In the genomic region with DNA sequence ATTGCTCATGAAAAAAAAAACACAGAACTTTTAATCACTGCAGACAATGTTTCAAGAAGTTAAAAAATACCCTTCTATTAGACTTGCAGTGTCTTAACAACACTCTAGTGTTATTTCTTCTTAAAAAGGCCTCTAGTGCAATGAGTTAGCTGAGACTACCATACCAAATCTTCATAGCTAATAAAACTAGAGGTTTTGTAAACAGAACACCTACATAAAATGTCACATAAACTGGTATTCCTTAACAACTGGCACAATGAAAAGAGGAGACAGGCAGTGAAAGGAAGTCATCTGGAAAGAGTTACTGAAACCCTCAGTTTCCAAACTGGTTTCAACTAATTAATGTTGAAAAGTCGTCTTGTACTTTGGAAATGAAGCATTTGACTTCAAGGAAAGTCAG, we compare ENCODE assay signal across 35 cellular contexts.
"Had no signal": no experiment of that assay in that cellular context is flagged by ENCODE, and none has a peak within 500 bp of the region (broad histone marks: within the 10 kb centered on the region; RNA-seq: fewer than 3 reads in every experiment).

No MANE protein-coding gene starts in this region.

- FAIRE-seq: bronchial epithelial cell had no signal

- H3K9me3 ChIP-seq: ascending aorta, gastrocnemius medialis, heart left ventricle had no signal

- H3K27ac ChIP-seq: ascending aorta, brain microvascular endothelial cell, coronary artery, dorsolateral prefrontal cortex, gastrocnemius medialis, heart left ventricle had no signal

- H3K36me3 Mint-ChIP-seq: activated CD4-positive, alpha-beta memory T cell treated with anti-CD3 and anti-CD28 coated beads for 36 hours; activated CD8-positive, alpha-beta memory T cell treated with anti-CD3 and anti-CD28 coated beads, Interleukin-2, amount 10 ng/mL, durations not matched to agents 7 days and 5 days; activated naive CD4-positive, alpha-beta T cell treated with anti-CD3 and anti-CD28 coated beads, Interleukin-2, amount 10 ng/mL, durations not matched to agents 7 days and 5 days; activated naive CD4-positive, alpha-beta T cell treated with anti-CD3 and anti-CD28 coated beads, Interleukin-2, amount 50 U/mL, for 72 hours; activated naive CD8-positive, alpha-beta T cell treated with anti-CD3 and anti-CD28 coated beads, Interleukin-2, amount 10 ng/mL, durations not matched to agents 7 days and 5 days had no signal

- DNase-seq: activated CD4-positive, alpha-beta memory T cell treated with anti-CD3 and anti-CD28 coated beads for 36 hours; activated CD4-positive, alpha-beta T cell treated with anti-CD3 and anti-CD28 coated beads for 36 hours; activated CD4-positive, alpha-beta T cell treated with anti-CD3 and anti-CD28 coated beads, Interleukin-2, amount 10 ng/mL, durations not matched to agents 24 days and 14 days; activated CD4-positive, CD25-positive, alpha-beta regulatory T cell; activated CD4-positive, CD25-positive, alpha-beta regulatory T cell treated with anti-CD3 and anti-CD28 coated beads, Interleukin-2, amount 50 U/mL, for 72 hours; activated CD8-positive, alpha-beta memory T cell treated with anti-CD3 and anti-CD28 coated beads, Interleukin-2, amount 10 ng/mL, durations not matched to agents 7 days and 5 days; activated CD8-positive, alpha-beta memory T cell treated with anti-CD3 and anti-CD28 coated beads, Interleukin-2, amount 50 U/mL, for 4 hours; activated CD8-positive, alpha-beta T cell treated with anti-CD3 and anti-CD28 coated beads, Interleukin-2, amount 10 ng/mL, durations not matched to agents 7 days and 5 days; activated effector memory CD4-positive, alpha-beta T cell treated with anti-CD3 and anti-CD28 coated beads, Interleukin-2, amount 50 U/mL, for 16 hours; activated naive CD4-positive, alpha-beta T cell; activated naive CD4-positive, alpha-beta T cell treated with anti-CD3 and anti-CD28 coated beads, Interleukin-2, amount 10 ng/mL, durations not matched to agents 7 days and 5 days; activated naive CD8-positive, alpha-beta T cell treated with anti-CD3 and anti-CD28 coated beads, Interleukin-2, amount 10 ng/mL, durations not matched to agents 7 days and 5 days; activated T-cell treated with anti-CD3 and anti-CD28 coated beads, Interleukin-2, amount 50 U/mL, for 1 hour; activated T-cell treated with anti-CD3 and anti-CD28 coated beads, Interleukin-2, amount 50 U/mL, for 48 hours; brain microvascular endothelial cell; dorsolateral prefrontal cortex; effector memory CD4-positive, alpha-beta T cell; endodermal cell; foreskin fibroblast; gastrocnemius medialis; glutamatergic neuron; heart left ventricle; T-helper 1 cell; T-helper 17 cell; T1000 had no signal

- H3K9me3 Mint-ChIP-seq: activated CD4-positive, alpha-beta memory T cell treated with anti-CD3 and anti-CD28 coated beads for 36 hours; activated CD4-positive, alpha-beta T cell treated with anti-CD3 and anti-CD28 coated beads, Interleukin-2, amount 10 ng/mL, durations not matched to agents 24 days and 14 days; activated naive CD4-positive, alpha-beta T cell treated with anti-CD3 and anti-CD28 coated beads, Interleukin-2, amount 10 ng/mL, durations not matched to agents 7 days and 5 days; activated naive CD4-positive, alpha-beta T cell treated with anti-CD3 and anti-CD28 coated beads, Interleukin-2, amount 50 U/mL, for 72 hours; activated naive CD8-positive, alpha-beta T cell treated with anti-CD3 and anti-CD28 coated beads, Interleukin-2, amount 10 ng/mL, durations not matched to agents 7 days and 5 days; activated T-helper 1 cell treated with anti-CD3 and anti-CD28 coated beads, Interleukin-12 subunit alpha, Interleukin-12 subunit beta, Interleukin-2, Interleukin-4 antibody, amounts not matched to agents 30 ng/mL and 10 ng/mL and 1 ng/mL, durations not matched to agents 14 hours and 24 hours and 36 hours; activated T-helper 2 cell treated with anti-CD3 and anti-CD28 coated beads, Interferon-gamma antibody, Interleukin-2, Interleukin-4, amounts not matched to agents 10 μg/mL and 5 μg/mL and 100 μg/mL, durations not matched to agents 14 hours and 24 hours and 36 hours; central memory CD8-positive, alpha-beta T cell; dendritic cell treated with granulocyte-macrophage colony-stimulating factor and Interleukin-4, amounts not matched to agents 40 ng/mL and 50 ng/mL, for 4 days; T-helper 2 cell treated with Interferon-gamma antibody and Interleukin-4, amounts not matched to agents 5 μg/mL and 100 μg/mL, for 36 hours had no signal

- ATAC-seq: activated CD4-positive, alpha-beta T cell treated with anti-CD3 and anti-CD28 coated beads for 36 hours; activated CD8-positive, alpha-beta memory T cell treated with anti-CD3 and anti-CD28 coated beads, Interleukin-2, amount 10 ng/mL, durations not matched to agents 7 days and 5 days; activated CD8-positive, alpha-beta T cell treated with anti-CD3 and anti-CD28 coated beads, Interleukin-2, amount 10 ng/mL, durations not matched to agents 7 days and 5 days; activated naive CD4-positive, alpha-beta T cell treated with anti-CD3 and anti-CD28 coated beads, Interleukin-2, amount 50 U/mL, for 72 hours; esophagus mucosa; gastrocnemius medialis; heart left ventricle; T-helper 17 cell had no signal

- H3K4me1 ChIP-seq: ascending aorta, gastrocnemius medialis, heart left ventricle had no signal

- H3K4me3 ChIP-seq: ascending aorta, coronary artery, dorsolateral prefrontal cortex, gastrocnemius medialis, heart left ventricle had no signal

- H3K27me3 ChIP-seq: ascending aorta, brain microvascular endothelial cell, dorsolateral prefrontal cortex, gastrocnemius medialis, heart left ventricle had no signal

- H3K27me3 Mint-ChIP-seq: activated CD4-positive, alpha-beta memory T cell treated with anti-CD3 and anti-CD28 coated beads for 36 hours; activated CD4-positive, alpha-beta T cell treated with anti-CD3 and anti-CD28 coated beads for 36 hours; activated CD4-positive, alpha-beta T cell treated with anti-CD3 and anti-CD28 coated beads, Interleukin-2, amount 10 ng/mL, durations not matched to agents 24 days and 14 days; activated CD8-positive, alpha-beta memory T cell treated with anti-CD3 and anti-CD28 coated beads, Interleukin-2, amount 10 ng/mL, durations not matched to agents 7 days and 5 days; activated naive CD4-positive, alpha-beta T cell treated with anti-CD3 and anti-CD28 coated beads, Interleukin-2, amount 10 ng/mL, durations not matched to agents 7 days and 5 days; activated naive CD8-positive, alpha-beta T cell treated with anti-CD3 and anti-CD28 coated beads, Interleukin-2, amount 10 ng/mL, durations not matched to agents 7 days and 5 days; central memory CD8-positive, alpha-beta T cell; dendritic cell treated with granulocyte-macrophage colony-stimulating factor and Interleukin-4, amounts not matched to agents 40 ng/mL and 50 ng/mL, for 4 days; T-helper 17 cell had no signal

- H3K27ac Mint-ChIP-seq: activated CD4-positive, alpha-beta memory T cell treated with anti-CD3 and anti-CD28 coated beads for 36 hours; activated CD4-positive, alpha-beta T cell treated with anti-CD3 and anti-CD28 coated beads for 36 hours; activated CD4-positive, alpha-beta T cell treated with anti-CD3 and anti-CD28 coated beads, Interleukin-2, amount 10 ng/mL, durations not matched to agents 24 days and 14 days; activated CD8-positive, alpha-beta memory T cell treated with anti-CD3 and anti-CD28 coated beads, Interleukin-2, amount 10 ng/mL, durations not matched to agents 7 days and 5 days; activated CD8-positive, alpha-beta T cell treated with anti-CD3 and anti-CD28 coated beads, Interleukin-2, amount 10 ng/mL, durations not matched to agents 7 days and 5 days; activated naive CD4-positive, alpha-beta T cell treated with anti-CD3 and anti-CD28 coated beads, Interleukin-2, amount 10 ng/mL, durations not matched to agents 7 days and 5 days; activated naive CD4-positive, alpha-beta T cell treated with anti-CD3 and anti-CD28 coated beads, Interleukin-2, amount 50 U/mL, for 72 hours; activated naive CD8-positive, alpha-beta T cell treated with anti-CD3 and anti-CD28 coated beads, Interleukin-2, amount 10 ng/mL, durations not matched to agents 7 days and 5 days; activated T-helper 1 cell treated with anti-CD3 and anti-CD28 coated beads, Interleukin-12 subunit alpha, Interleukin-12 subunit beta, Interleukin-2, Interleukin-4 antibody, amounts not matched to agents 30 ng/mL and 10 ng/mL and 1 ng/mL, durations not matched to agents 14 hours and 24 hours and 36 hours; activated T-helper 2 cell treated with anti-CD3 and anti-CD28 coated beads, Interferon-gamma antibody, Interleukin-2, Interleukin-4, amounts not matched to agents 10 μg/mL and 5 μg/mL and 100 μg/mL, durations not matched to agents 14 hours and 24 hours and 36 hours; dendritic cell treated with granulocyte-macrophage colony-stimulating factor and Interleukin-4, amounts not matched to agents 40 ng/mL and 50 ng/mL, for 4 days; endodermal cell; T-helper 17 cell; T-helper 2 cell treated with Interferon-gamma antibody and Interleukin-4, amounts not matched to agents 5 μg/mL and 100 μg/mL, for 36 hours had no signal

- H3K4me3 Mint-ChIP-seq: activated CD4-positive, alpha-beta memory T cell treated with anti-CD3 and anti-CD28 coated beads for 36 hours; activated CD4-positive, alpha-beta T cell treated with anti-CD3 and anti-CD28 coated beads for 36 hours; activated CD4-positive, alpha-beta T cell treated with anti-CD3 and anti-CD28 coated beads, Interleukin-2, amount 10 ng/mL, durations not matched to agents 24 days and 14 days; activated CD8-positive, alpha-beta memory T cell treated with anti-CD3 and anti-CD28 coated beads, Interleukin-2, amount 10 ng/mL, durations not matched to agents 7 days and 5 days; activated CD8-positive, alpha-beta T cell treated with anti-CD3 and anti-CD28 coated beads, Interleukin-2, amount 10 ng/mL, durations not matched to agents 7 days and 5 days; activated naive CD4-positive, alpha-beta T cell treated with anti-CD3 and anti-CD28 coated beads, Interleukin-2, amount 10 ng/mL, durations not matched to agents 7 days and 5 days; activated naive CD8-positive, alpha-beta T cell treated with anti-CD3 and anti-CD28 coated beads, Interleukin-2, amount 10 ng/mL, durations not matched to agents 7 days and 5 days; activated T-helper 1 cell treated with anti-CD3 and anti-CD28 coated beads, Interleukin-12 subunit alpha, Interleukin-12 subunit beta, Interleukin-2, Interleukin-4 antibody, amounts not matched to agents 30 ng/mL and 10 ng/mL and 1 ng/mL, durations not matched to agents 14 hours and 24 hours and 36 hours; central memory CD8-positive, alpha-beta T cell; dendritic cell treated with granulocyte-macrophage colony-stimulating factor and Interleukin-4, amounts not matched to agents 40 ng/mL and 50 ng/mL, for 4 days; endodermal cell; T-helper 17 cell; T-helper 2 cell treated with Interferon-gamma antibody and Interleukin-4, amounts not matched to agents 5 μg/mL and 100 μg/mL, for 36 hours had no signal

- H3K4me1 Mint-ChIP-seq: activated CD4-positive, alpha-beta T cell treated with anti-CD3 and anti-CD28 coated beads for 36 hours; activated CD4-positive, alpha-beta T cell treated with anti-CD3 and anti-CD28 coated beads, Interleukin-2, amount 10 ng/mL, durations not matched to agents 24 days and 14 days; activated CD8-positive, alpha-beta memory T cell treated with anti-CD3 and anti-CD28 coated beads, Interleukin-2, amount 10 ng/mL, durations not matched to agents 7 days and 5 days; activated naive CD4-positive, alpha-beta T cell treated with anti-CD3 and anti-CD28 coated beads, Interleukin-2, amount 10 ng/mL, durations not matched to agents 7 days and 5 days; activated naive CD8-positive, alpha-beta T cell treated with anti-CD3 and anti-CD28 coated beads, Interleukin-2, amount 10 ng/mL, durations not matched to agents 7 days and 5 days; central memory CD8-positive, alpha-beta T cell had no signal
